19 cellular contexts compared by ENCODE assay signal in genomic region chr9:114913217-114913616, GRCh38. TPM values are rescaled to one million over a fixed set of nuclear protein-coding genes. Genes with fewer than 3 reads are reported as not detected.
DNase-seq lines count a peak whose midpoint lies in the region; ATAC-seq and TF ChIP-seq lines count a peak whose summit lies in the region.
"Had no signal": no experiment of that assay in that cellular context is flagged by ENCODE, and none has a peak within 500 bp of the region (broad histone marks: within the 10 kb centered on the region; RNA-seq: fewer than 3 reads in every experiment).

No MANE protein-coding gene starts in this region.

- H3K36me3 ChIP-seq in CD4-positive, CD25-positive, alpha-beta regulatory T cell (ENCODE audit: control insufficient read depth, insufficient read depth, low read length): peaks cover 48% of the 10 kb centered on the region
- peaks cover 56% of the 10 kb centered on the region for H3K36me3 ChIP-seq in OCI-LY1 (ENCODE audit: insufficient read depth, low read length)
- H3K36me3 ChIP-seq in naive thymus-derived CD4-positive, alpha-beta T cell (ENCODE audit: control insufficient read depth in 2 of 3, insufficient read depth in 3 of 3, low read length in 3 of 3): peaks cover 0 to 24% (median 23%) of the 10 kb centered on the region in 3 experiments
- H3K36me3 ChIP-seq: BLaER1 treated with 17β-estradiol and CSF1 and Interleukin-3, amounts not matched to agents 10 nM and 100 nM; SJCRH30 had no signal

- intact Hi-C loops in naive thymus-derived CD4-positive, alpha-beta T cell (cut with micrococcal nuclease): no loop called here

- CTCF ChIA-PET in naive thymus-derived CD4-positive, alpha-beta T cell (lab: Charles Lee): interaction anchor here (0.7 to 8.0 kb wide), 5 partner anchors 14 to 174 kb away, joined by 3 to 49 read pairs (median 4); no protein-coding TSS in a partner anchor
- CTCF ChIA-PET in HEK293T (lab: Yijun Ruan, JAX): interaction anchor here (0.8 to 1.7 kb wide), 3 partner anchors 11 to 102 kb away, joined by 3 read pairs; no protein-coding TSS in a partner anchor

- no peak overlapping the region for H3K4me3 ChIP-seq in CD4-positive, CD25-positive, alpha-beta regulatory T cell (ENCODE audit: low read depth, low read length)
- no peak overlapping the region for H3K4me3 ChIP-seq in OCI-LY1 (ENCODE audit: low read depth, low read length, poor library complexity, severe bottlenecking)
- H3K4me3 ChIP-seq in naive thymus-derived CD4-positive, alpha-beta T cell (ENCODE audit: low read length): no peak overlapping the region
- H3K4me3 ChIP-seq: BLaER1 treated with 17β-estradiol and CSF1 and Interleukin-3, amounts not matched to agents 10 nM and 100 nM; SJCRH30 had no signal

- H3K4me1 Mint-ChIP-seq in T-helper 2 cell treated with Interferon-gamma antibody and Interleukin-4, amounts not matched to agents 5 μg/mL and 100 μg/mL, for 36 hours (ENCODE audit: low read depth): peaks cover 56% of the 10 kb centered on the region
- peaks cover 10 to 76% (median 54%) of the 10 kb centered on the region in 4 donors for H3K4me1 Mint-ChIP-seq in CD4-positive, CD25-positive, alpha-beta regulatory T cell
- H3K4me1 Mint-ChIP-seq in naive thymus-derived CD4-positive, alpha-beta T cell: peaks cover 36 to 100% (median 94%) of the 10 kb centered on the region in 7 donors

- no peaks in the 10 kb centered on the region for H4K20me1 ChIP-seq in OCI-LY1 (ENCODE audit: insufficient read depth, low read length)
- H4K20me1 ChIP-seq: BLaER1 treated with 17β-estradiol and CSF1 and Interleukin-3, amounts not matched to agents 10 nM and 100 nM had no signal

- no peaks in the 10 kb centered on the region for H3K27me3 ChIP-seq in CD4-positive, CD25-positive, alpha-beta regulatory T cell (ENCODE audit: control insufficient read depth, insufficient read depth, low read length)
- no peaks in the 10 kb centered on the region for H3K27me3 ChIP-seq in OCI-LY1 (ENCODE audit: insufficient read depth, low read length)
- no peaks in the 10 kb centered on the region for H3K27me3 ChIP-seq in naive thymus-derived CD4-positive, alpha-beta T cell (ENCODE audit: control insufficient read depth in 2 of 2, insufficient read depth in 2 of 2, low read length in 2 of 2)
- H3K27me3 ChIP-seq: BLaER1 treated with 17β-estradiol and CSF1 and Interleukin-3, amounts not matched to agents 10 nM and 100 nM; SJCRH30 had no signal

- H3K4me1 ChIP-seq in CD4-positive, CD25-positive, alpha-beta regulatory T cell (ENCODE audit: control insufficient read depth, insufficient read depth, low read length, poor library complexity, severe bottlenecking): peaks cover 33% of the 10 kb centered on the region
- peaks cover 40% of the 10 kb centered on the region for H3K4me1 ChIP-seq in OCI-LY1 (ENCODE audit: insufficient read depth, low read length, severe bottlenecking)
- peaks cover 31 to 37% of the 10 kb centered on the region in 2 donors for H3K4me1 ChIP-seq in naive thymus-derived CD4-positive, alpha-beta T cell (ENCODE audit: control insufficient read depth in 2 of 2, insufficient read depth in 2 of 2, low read length in 2 of 2)

- no peaks in the 10 kb centered on the region for H3K9me3 ChIP-seq in CD4-positive, CD25-positive, alpha-beta regulatory T cell (ENCODE audit: control insufficient read depth in 2 of 2, low read length in 2 of 2)
- H3K9me3 ChIP-seq in OCI-LY1 (ENCODE audit: low read length): no peaks in the 10 kb centered on the region
- no peaks in the 10 kb centered on the region for H3K9me3 ChIP-seq in naive thymus-derived CD4-positive, alpha-beta T cell (ENCODE audit: control insufficient read depth in 2 of 3, low read length in 3 of 3)
- H3K9me3 ChIP-seq: BLaER1 treated with 17β-estradiol and CSF1 and Interleukin-3, amounts not matched to agents 10 nM and 100 nM; SJCRH30 had no signal

- no peak overlapping the region for H3K4me2 ChIP-seq in OCI-LY1 (ENCODE audit: low read length)

- no peaks in the 10 kb centered on the region for H3K27me3 Mint-ChIP-seq in T-helper 2 cell treated with Interferon-gamma antibody and Interleukin-4, amounts not matched to agents 5 μg/mL and 100 μg/mL, for 36 hours (ENCODE audit: low read depth)
- H3K27me3 Mint-ChIP-seq in CD4-positive, CD25-positive, alpha-beta regulatory T cell: no peaks in the 10 kb centered on the region
- no peaks in the 10 kb centered on the region for H3K27me3 Mint-ChIP-seq in naive thymus-derived CD4-positive, alpha-beta T cell

- peak overlapping the region; percentile 51 for H3K27ac Mint-ChIP-seq in T-helper 2 cell treated with Interferon-gamma antibody and Interleukin-4, amounts not matched to agents 5 μg/mL and 100 μg/mL, for 36 hours
- H3K27ac Mint-ChIP-seq in CD4-positive, CD25-positive, alpha-beta regulatory T cell: peak overlapping the region; percentile 21 to 65 (median 41)
- H3K27ac Mint-ChIP-seq in naive thymus-derived CD4-positive, alpha-beta T cell: peak overlapping the region in 7 of 9 donors; percentile 16 to 91 (median 68)

- H3K27ac ChIP-seq in CD4-positive, CD25-positive, alpha-beta regulatory T cell (ENCODE audit: insufficient read depth, low read length, poor library complexity, severe bottlenecking): no peak overlapping the region
- peak overlapping the region; percentile 39 for H3K27ac ChIP-seq in OCI-LY1 (ENCODE audit: low read depth, low read length, poor library complexity, severe bottlenecking)
- no peak overlapping the region for H3K27ac ChIP-seq in naive thymus-derived CD4-positive, alpha-beta T cell (ENCODE audit: low read depth, low read length)
- H3K27ac ChIP-seq: BLaER1 treated with 17β-estradiol and CSF1 and Interleukin-3, amounts not matched to agents 10 nM and 100 nM; SJCRH30 had no signal

- no peak for ATAC-seq in CD4-positive, CD25-positive, alpha-beta regulatory T cell (ENCODE audit: low read depth in 2 of 2)
- ATAC-seq in naive thymus-derived CD4-positive, alpha-beta T cell: no peak

- no peak overlapping the region for H3K9ac ChIP-seq in OCI-LY1 (ENCODE audit: low read length)
- H3K9ac ChIP-seq: BLaER1 treated with 17β-estradiol and CSF1 and Interleukin-3, amounts not matched to agents 10 nM and 100 nM had no signal

- no peak for DNase-seq in T-helper 2 cell treated with Interferon-gamma antibody and Interleukin-4, amounts not matched to agents 5 μg/mL and 100 μg/mL, for 36 hours (ENCODE audit: low spot score)
- DNase-seq in T-helper 2 cell (no peak), HEK293T (ENCODE audit: extremely low spot score) (no peak), NCI-H82 treated with DMSO at 0.1 percent for 48 hours (lab: John Stamatoyannopoulos, UW; ENCODE audit: unreplicated experiment) (no peak), hypothalamus (lab: John Stamatoyannopoulos, UW) (no peak)
- no peak for DNase-seq in CD4-positive, CD25-positive, alpha-beta regulatory T cell
- no peak for DNase-seq in naive thymus-derived CD4-positive, alpha-beta T cell
- DNase-seq: 8988T, Karpas-422, NCI-H1694, NCI-H2081, NCI-H2171, NCI-H345, NCI-H524, NCI-H774, SJCRH30 had no signal

- H2AFZ ChIP-seq in OCI-LY1 (ENCODE audit: low read length): no peak overlapping the region

- TF ChIP-seq CTCF in OCI-LY1 (IDR thresholded peaks at IDR 0.05; ENCODE audit: low read length): no peak

- H3K36me3 Mint-ChIP-seq in T-helper 2 cell treated with Interferon-gamma antibody and Interleukin-4, amounts not matched to agents 5 μg/mL and 100 μg/mL, for 36 hours (ENCODE audit: low read depth): peaks cover 89% of the 10 kb centered on the region
- H3K36me3 Mint-ChIP-seq in CD4-positive, CD25-positive, alpha-beta regulatory T cell: peaks cover 65% of the 10 kb centered on the region
- peaks cover 4 to 92% (median 51%) of the 10 kb centered on the region in 5 donors for H3K36me3 Mint-ChIP-seq in naive thymus-derived CD4-positive, alpha-beta T cell

- H3F3A ChIP-seq in OCI-LY1 (ENCODE audit: insufficient read depth, low read length): peaks cover 10% of the 10 kb centered on the region; the same call in 1 of the 2 replicates

- POLR2A ChIA-PET in naive thymus-derived CD4-positive, alpha-beta T cell (lab: Charles Lee): interaction anchor here (2.1 kb wide), 1 partner anchor 16 kb away, joined by 10 read pairs; no protein-coding TSS in a partner anchor
- POLR2A ChIA-PET in HEK293T (lab: Yijun Ruan, JAX): no interaction called here

- H3K79me2 ChIP-seq in OCI-LY1 (ENCODE audit: insufficient read depth, low read length): no peaks in the 10 kb centered on the region

- H3K9me3 Mint-ChIP-seq in T-helper 2 cell treated with Interferon-gamma antibody and Interleukin-4, amounts not matched to agents 5 μg/mL and 100 μg/mL, for 36 hours: no peaks in the 10 kb centered on the region
- H3K9me3 Mint-ChIP-seq in CD4-positive, CD25-positive, alpha-beta regulatory T cell: no peaks in the 10 kb centered on the region
- H3K9me3 Mint-ChIP-seq in naive thymus-derived CD4-positive, alpha-beta T cell: no peaks in the 10 kb centered on the region

- no peak overlapping the region for H3K4me3 Mint-ChIP-seq in T-helper 2 cell treated with Interferon-gamma antibody and Interleukin-4, amounts not matched to agents 5 μg/mL and 100 μg/mL, for 36 hours
- H3K4me3 Mint-ChIP-seq in CD4-positive, CD25-positive, alpha-beta regulatory T cell: no peak overlapping the region
- no peak overlapping the region for H3K4me3 Mint-ChIP-seq in naive thymus-derived CD4-positive, alpha-beta T cell

- H3K9me2 ChIP-seq in OCI-LY1 (ENCODE audit: low read depth, low read length): no peaks in the 10 kb centered on the region

TF ChIP-seq in HEK293T, 16 proteins besides CTCF, POLR2A, EP300 and RAD21 (continues in another document):
- TF ChIP-seq NFRKB (IDR thresholded peaks at IDR 0.05) (no peak), TARDBP (IDR thresholded peaks at IDR 0.05) (no peak), SUZ12 (IDR thresholded peaks at IDR 0.05) (no peak), FOXA1 (IDR thresholded peaks at IDR 0.05) (no peak), ELF4 (IDR thresholded peaks at IDR 0.05) (no peak), ARNT (IDR thresholded peaks at IDR 0.05) (no peak), PKNOX1 (IDR thresholded peaks at IDR 0.05) (no peak), SP1 (IDR thresholded peaks at IDR 0.05) (no peak), ZNF384 (IDR thresholded peaks at IDR 0.05) (no peak), L3MBTL2 (conservative IDR thresholded peaks at IDR 0.05) (no peak), LEF1 (IDR thresholded peaks at IDR 0.05; ENCODE audit: borderline replicate concordance) (no peak)

RNA-seq across cellular contexts. Expression of gene TNFSF8, which starts 17.2 kb away (rescaled TPM):
- total RNA-seq in CD4-positive, CD25-positive, alpha-beta regulatory T cell: 47.3 TPM
- 10 to 100 TPM; 31.4 to 78.1 (median 50.7) TPM for polyA plus RNA-seq in CD4-positive, CD25-positive, alpha-beta regulatory T cell
- total RNA-seq in naive thymus-derived CD4-positive, alpha-beta T cell: 100 to 1,000 TPM in 1 of 5 experiments, 10 to 100 TPM in 4; 19.3 to 129 (median 31.5) TPM
- 10 to 100 TPM; 35.4 to 86.2 TPM for polyA plus RNA-seq in naive thymus-derived CD4-positive, alpha-beta T cell
- total RNA-seq: M059J, SJCRH30 had no signal
